12 cellular contexts compared by ENCODE assay signal in the genomic region with DNA sequence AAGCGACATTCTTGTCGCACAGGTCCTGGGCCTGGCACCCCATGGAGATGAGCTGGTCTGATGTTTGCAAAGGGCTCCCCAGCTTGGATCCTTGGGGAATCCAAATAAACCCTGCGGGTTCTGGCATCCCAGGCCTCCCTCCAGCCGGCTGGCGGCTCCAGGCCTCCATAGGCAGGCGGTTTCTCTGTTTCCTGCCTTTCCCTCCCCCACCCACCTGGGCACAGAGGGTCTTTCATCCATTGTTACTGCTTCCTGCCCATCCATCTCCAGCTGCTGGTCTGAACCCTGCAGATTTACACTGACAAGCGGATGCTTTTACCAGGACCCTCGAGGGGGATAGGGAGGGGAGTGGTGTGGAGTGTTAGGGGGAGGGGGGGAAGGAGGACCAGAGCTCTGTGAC. TPM values are rescaled to one million over a fixed set of nuclear protein-coding genes. Genes with fewer than 3 reads are reported as not detected.
DNase-seq lines count a peak whose midpoint lies in the region; FAIRE-seq and TF ChIP-seq lines count a peak whose summit lies in the region.
"Had no signal": no experiment of that assay in that cellular context is flagged by ENCODE, and none has a peak within 500 bp of the region (broad histone marks: within the 10 kb centered on the region; RNA-seq: fewer than 3 reads in every experiment).

No MANE protein-coding gene starts in this region.

- H3K4ac ChIP-seq in H1 (replicated peaks; ENCODE audit: insufficient read length, low read depth, low read length): no peak overlapping the region

- peak in 1 of 2 experiments; percentile 28; a peak in 2 of 4 replicates for TF ChIP-seq RAD21 in H1 (IDR thresholded peaks at IDR 0.05 in 1 of 2, conservative IDR thresholded peaks at IDR 0.05 in 1 of 2; ENCODE audit: low read depth in 2 of 2, low read length in 2 of 2)

- peaks cover 11% of the 10 kb centered on the region for H3F3A ChIP-seq in MM.1S (ENCODE audit: insufficient read depth, low read length)

- DNase-seq in NCI-H2227 (lab: John Stamatoyannopoulos, UW; ENCODE audit: unreplicated experiment) (peak; percentile 54), H1 (ENCODE audit: low read depth in 1 of 2, low spot score in 2 of 2) (peak; percentile 86), pons (ENCODE audit: low spot score) (peak; percentile 6), MM.1S (no peak), T-helper 1 cell (no peak)
- no peak for DNase-seq in activated naive CD4-positive, alpha-beta T cell treated with anti-CD3 and anti-CD28 coated beads, Interleukin-2, amount 10 ng/mL, durations not matched to agents 7 days and 5 days
- DNase-seq: kidney; ovary; stimulated activated CD4-positive, alpha-beta T cell treated with anti-CD3 and anti-CD28 coated beads, Interleukin-2, amount 100 ng/mL, for 48 hours had no signal

- H3K56ac ChIP-seq in H1 (replicated peaks; ENCODE audit: insufficient read length, low read depth, low read length): no peak overlapping the region

- H3K14ac ChIP-seq in H1 (ENCODE audit: insufficient read length): no peak overlapping the region

- peaks cover 88% of the 10 kb centered on the region for H3K4me1 Mint-ChIP-seq in activated naive CD4-positive, alpha-beta T cell treated with anti-CD3 and anti-CD28 coated beads, Interleukin-2, amount 10 ng/mL, durations not matched to agents 7 days and 5 days

- no peak overlapping the region for H3K23ac ChIP-seq in H1 (ENCODE audit: insufficient read length)

- no peak overlapping the region for H3K9ac ChIP-seq in H1 (replicated peaks in 1 of 4; ENCODE audit: extremely low read depth in 1 of 4, low read depth in 3 of 4, low read length in 3 of 4)
- H3K9ac ChIP-seq in MM.1S (ENCODE audit: low read length): no peak overlapping the region

- H3K4me1 ChIP-seq in HEK293 (ENCODE audit: control insufficient read depth, insufficient read depth, low read length) (no peaks in the 10 kb centered on the region; the same call in 1 of the 2 replicates), H1 (replicated peaks in 1 of 4; ENCODE audit: control insufficient read depth in 3 of 4, insufficient read depth in 4 of 4, low read length in 3 of 4) (peaks cover 16 to 43% (median 18%) of the 10 kb centered on the region in 4 experiments), MM.1S (ENCODE audit: low read length) (peaks cover 44% of the 10 kb centered on the region)

- CTCF ChIA-PET in HEK293 (lab: Yijun Ruan, JAX): interaction anchor here (0.9 to 4.6 kb wide), 5 partner anchors 13 to 60 kb away, joined by 3 to 23 read pairs (median 7); no protein-coding TSS in a partner anchor
- CTCF ChIA-PET in H1 (lab: Charles Lee; ENCODE audit: partially characterized antibody): interaction anchor here (0.6 to 8.0 kb wide), 21 partner anchors 12 to 416 kb away, joined by 3 to 89 read pairs (median 5); partner anchors contain the start of genes ID3 and RPL11
- CTCF ChIA-PET in activated naive CD4-positive, alpha-beta T cell treated with anti-CD3 and anti-CD28 coated beads, Interleukin-2, amount 10 ng/mL, durations not matched to agents 7 days and 5 days (lab: Charles Lee): interaction anchor here (1.2 to 5.2 kb wide), 5 partner anchors 21 to 66 kb away, joined by 4 to 27 read pairs (median 7); no protein-coding TSS in a partner anchor

- peak overlapping the region; percentile 91; the same call in 1 of the 2 replicates for H2BK12ac ChIP-seq in H1 (ENCODE audit: low read depth, low read length)

- FAIRE-seq in H1 (lab: Jason Lieb, UNC): no peak
- FAIRE-seq: GM18507, kidney had no signal

- no peak overlapping the region for H2AK5ac ChIP-seq in H1 (ENCODE audit: low read depth, low read length)

- H2BK120ac ChIP-seq in H1 (replicated peaks; ENCODE audit: low read depth, low read length): no peak overlapping the region

- H2BK20ac ChIP-seq in H1 (ENCODE audit: low read length): no peak overlapping the region

- H3K4me3 ChIP-seq in HEK293 (ENCODE audit: low read depth, low read length) (no peak overlapping the region), H1 (ENCODE audit: extremely low read depth in 1 of 4, insufficient read depth in 2 of 4, low read depth in 3 of 4, low read length in 4 of 4) (peak overlapping the region in 1 of 4 experiments; percentile 6; a peak in 3 of 8 replicates), MM.1S (ENCODE audit: low read length) (no peak overlapping the region)
- H3K4me3 ChIP-seq: ovary had no signal

- H3K27ac Mint-ChIP-seq in activated naive CD4-positive, alpha-beta T cell treated with anti-CD3 and anti-CD28 coated beads, Interleukin-2, amount 10 ng/mL, durations not matched to agents 7 days and 5 days: no peak overlapping the region

- H3K27me3 Mint-ChIP-seq in activated naive CD4-positive, alpha-beta T cell treated with anti-CD3 and anti-CD28 coated beads, Interleukin-2, amount 10 ng/mL, durations not matched to agents 7 days and 5 days: no peaks in the 10 kb centered on the region

- no peak overlapping the region for H2BK15ac ChIP-seq in H1 (ENCODE audit: low read length)

- TF ChIP-seq POLR2A in H1 (IDR thresholded peaks at IDR 0.05; ENCODE audit: control extremely low read depth in 1 of 2, low read depth in 2 of 2, low read length in 2 of 2): no peak

- no peaks in the 10 kb centered on the region for H3K23me2 ChIP-seq in H1 (ENCODE audit: low read depth, low read length)

- no peak overlapping the region for H3K4me3 Mint-ChIP-seq in activated naive CD4-positive, alpha-beta T cell treated with anti-CD3 and anti-CD28 coated beads, Interleukin-2, amount 10 ng/mL, durations not matched to agents 7 days and 5 days
- H3K4me3 Mint-ChIP-seq: T-helper 2 cell treated with Interferon-gamma antibody and Interleukin-4, amounts not matched to agents 5 μg/mL and 100 μg/mL, for 36 hours had no signal

- no peak for TF ChIP-seq CTCF in HEK293 (tag by site-specific recombination; IDR thresholded peaks at IDR 0.05)
- peak in 1 of 3 experiments; percentile 13; a peak in 1 of 4 replicates for TF ChIP-seq CTCF in H1 (IDR thresholded peaks at IDR 0.05; ENCODE audit: control extremely low read depth in 1 of 3, insufficient read depth in 1 of 3, low read depth in 1 of 3, low read length in 3 of 3)
- no peak for TF ChIP-seq CTCF in MM.1S (IDR thresholded peaks at IDR 0.05; ENCODE audit: low read length)

- H3K36me3 ChIP-seq in HEK293 (ENCODE audit: control insufficient read depth in 2 of 2, insufficient read depth in 1 of 2, low read length in 2 of 2): no peaks in the 10 kb centered on the region
- H3K36me3 ChIP-seq in H1 (ENCODE audit: control insufficient read depth in 2 of 4, insufficient read depth in 4 of 4, low read length in 3 of 4): no peaks in the 10 kb centered on the region
- no peaks in the 10 kb centered on the region for H3K36me3 ChIP-seq in MM.1S (replicated peaks; ENCODE audit: insufficient read depth, low read length)
- H3K36me3 ChIP-seq: ovary had no signal

- WGBS in H1 (ENCODE audit: extremely low coverage in 1 of 2, insufficient coverage in 1 of 2, insufficient read length in 1 of 2, insufficient replicate concordance in 2 of 2, low coverage in 1 of 2, low lambda C conversion rate in 2 of 2, missing lambda C conversion rate in 1 of 2), 2 experiments: 6% methylated on average over 8 of the region's 8 CpGs; no CpG with 5 or more reads in 1 of the 2 experiments

- no peaks in the 10 kb centered on the region for H3K79me1 ChIP-seq in H1 (ENCODE audit: low read depth, low read length)

- POLR2A ChIA-PET in HEK293 (lab: Yijun Ruan, JAX): interaction anchor here (1.4 to 2.5 kb wide), 2 partner anchors 39 to 43 kb away, joined by 5 to 18 read pairs; partner anchors contain the start of gene ID3
- POLR2A ChIA-PET in H1 (lab: Charles Lee; ENCODE audit: partially characterized antibody): interaction anchor here (0.8 to 26.0 kb wide), 24 partner anchors 9 to 180 kb away, joined by 3 to 547 read pairs (median 5); partner anchors contain the start of genes ELOA, ID3, PITHD1 and RPL11

- H3K4me2 ChIP-seq in H1 (ENCODE audit: insufficient read depth in 1 of 2, low read depth in 2 of 2, low read length in 2 of 2) (peak overlapping the region; percentile 32 to 46; a peak in 3 of 4 replicates), MM.1S (ENCODE audit: low read depth, low read length) (no peak overlapping the region)

- H3K27me3 ChIP-seq in H1 (replicated peaks in 1 of 4; ENCODE audit: control insufficient read depth in 3 of 4, extremely low read depth in 1 of 4, insufficient read depth in 3 of 4, low read length in 3 of 4) (no peaks in the 10 kb centered on the region; a peak in 1 of 7 replicates), MM.1S (replicated peaks; ENCODE audit: insufficient read depth, low read length) (no peaks in the 10 kb centered on the region)
- H3K27me3 ChIP-seq: ovary had no signal

- H2AFZ ChIP-seq in H1 (ENCODE audit: low read length) (no peak overlapping the region), MM.1S (ENCODE audit: low read length) (no peak overlapping the region)

- no peak overlapping the region for H4K8ac ChIP-seq in H1 (ENCODE audit: extremely low read depth, insufficient read depth, low read length)

- H3K79me2 ChIP-seq in H1 (ENCODE audit: control insufficient read depth in 1 of 2, insufficient read depth in 2 of 2, low read length in 2 of 2) (no peaks in the 10 kb centered on the region), MM.1S (ENCODE audit: low read length) (no peaks in the 10 kb centered on the region)

- H3K9me2 ChIP-seq in MM.1S (replicated peaks; ENCODE audit: insufficient read depth, low read length): no peaks in the 10 kb centered on the region

- no peak overlapping the region for H4K91ac ChIP-seq in H1 (replicated peaks; ENCODE audit: insufficient read length, low read length)

- no peak overlapping the region for H4K5ac ChIP-seq in H1 (ENCODE audit: insufficient read length, low read depth, low read length)

- H2BK5ac ChIP-seq in H1 (ENCODE audit: low read depth, low read length): peak overlapping the region; percentile 99; the same call in 1 of the 2 replicates

- TF ChIP-seq EP300 in H1 (IDR thresholded peaks at IDR 0.05; ENCODE audit: borderline replicate concordance in 1 of 2, low read depth in 2 of 2, low read length in 2 of 2): peak in 1 of 2 experiments; percentile 92; a peak in 2 of 3 replicates

- H3K36me3 Mint-ChIP-seq in activated naive CD4-positive, alpha-beta T cell treated with anti-CD3 and anti-CD28 coated beads, Interleukin-2, amount 10 ng/mL, durations not matched to agents 7 days and 5 days: peaks cover 1% of the 10 kb centered on the region

- H3K9me3 ChIP-seq in HEK293 (ENCODE audit: control insufficient read depth, insufficient read depth, low read depth, low read length) (no peaks in the 10 kb centered on the region), H1 (ENCODE audit: insufficient read depth in 2 of 2, low read depth in 1 of 2, low read length in 1 of 2) (no peaks in the 10 kb centered on the region), MM.1S (replicated peaks; ENCODE audit: insufficient read depth, low read length) (no peaks in the 10 kb centered on the region)
- H3K9me3 ChIP-seq: ovary had no signal

- no peak overlapping the region for H3K27ac ChIP-seq in HEK293 (ENCODE audit: extremely low read depth, low read depth, low read length)
- peak overlapping the region; percentile 48; the same call in 1 of the 2 replicates for H3K27ac ChIP-seq in H1 (ENCODE audit: low read depth, low read length)
- H3K27ac ChIP-seq in MM.1S (ENCODE audit: low read length): no peak overlapping the region
- H3K27ac ChIP-seq: ovary had no signal

- no peaks in the 10 kb centered on the region for H3K9me3 Mint-ChIP-seq in activated naive CD4-positive, alpha-beta T cell treated with anti-CD3 and anti-CD28 coated beads, Interleukin-2, amount 10 ng/mL, durations not matched to agents 7 days and 5 days
- H3K9me3 Mint-ChIP-seq: T-helper 2 cell treated with Interferon-gamma antibody and Interleukin-4, amounts not matched to agents 5 μg/mL and 100 μg/mL, for 36 hours had no signal

- peak overlapping the region; percentile 97; the same call in 1 of the 2 replicates for H3K18ac ChIP-seq in H1 (ENCODE audit: extremely low read depth, low read length)

- H4K20me1 ChIP-seq in H1 (replicated peaks in 1 of 2; ENCODE audit: control insufficient read depth in 1 of 2, insufficient read depth in 2 of 2, low read length in 2 of 2) (no peaks in the 10 kb centered on the region), MM.1S (ENCODE audit: insufficient read depth, low read length) (no peaks in the 10 kb centered on the region)

RNA-seq across cellular contexts. Expression of gene ID3, which starts 39.1 kb away (rescaled TPM):
- 240 and 252 TPM in 2 replicates for total RNA-seq in H1 (2021; fragmentation: NEBNext Ultra II Directional; extraction: Animal tissue kit (Norgen Biotek cat#: 25700))
- 304 and 490 TPM in 2 replicates for polyA plus RNA-seq in H1 (2011; rRNA removed)
- polyA plus RNA-seq in H1 (2011; cell fraction: cytosol; rRNA removed): 310 TPM
- polyA plus RNA-seq in H1 (2011; cell fraction: nucleus; rRNA removed): 192 TPM
- polyA plus RNA-seq in H1 (2012, experiment 1 of 2): 135 to 194 TPM (median 157 TPM) in 4 replicates
- 300 TPM for polyA plus RNA-seq in H1 (2012, experiment 2 of 2)
- 260 TPM for polyA plus RNA-seq in H1 (2013, experiment 1 of 2)
- 250 TPM for polyA plus RNA-seq in H1 (2013, experiment 2 of 2)
- 30.4 and 61.8 TPM in 2 replicates for polyA minus RNA-seq in H1 (2011; rRNA and poly(A)+ RNA removed)
- 97.4 TPM for polyA minus RNA-seq in H1 (2011; cell fraction: cytosol; rRNA and poly(A)+ RNA removed)
- polyA minus RNA-seq in H1 (2011; cell fraction: nucleus; rRNA and poly(A)+ RNA removed): 104 TPM

Comparison
In these comparisons a context has a peak if more than half of its experiments do, and no peak if none do; other contexts are left out.
1. DNase-seq: peak in NCI-H2227 (single experiment), H1 (2 of 2) and pons (single experiment); none in activated naive CD4-positive, alpha-beta T cell treated with anti-CD3 and anti-CD28 coated beads, Interleukin-2, amount 10 ng/mL, durations not matched to agents 7 days and 5 days (single experiment), MM.1S (single experiment) and T-helper 1 cell (0 of 5).
2. Of the 6 proteins assayed by ChIP-seq in both HEK293 and H1: peak only in HEK293: none; only in H1: ATF2 and YY1; in both: none; in neither: 3; mixed calls (peak in some experiments, not most) for 1.